Comparison of ENCODE assay signal across 8 cellular contexts in genomic region chr20:47784599-47785320, GRCh38. TPM values are rescaled to one million over a fixed set of nuclear protein-coding genes. Genes with fewer than 3 reads are reported as not detected.
A peak's percentile ranks its signal among the peaks of the same experiment; 100 is the strongest.
DNase-seq lines count a peak whose midpoint lies in the region; ATAC-seq and TF ChIP-seq lines count a peak whose summit lies in the region.

No MANE protein-coding gene starts in this region.

- H3K4me1 ChIP-seq in BLaER1 (peaks cover 18% of the 10 kb centered on the region), breast epithelium (peaks cover 6 to 7% of the 10 kb centered on the region in 2 donors), stomach smooth muscle (ENCODE audit: control insufficient read depth, insufficient read depth, low read length) (peaks cover 32% of the 10 kb centered on the region)

- peaks cover 75% of the 10 kb centered on the region for H3K27me3 ChIP-seq in BLaER1
- H3K27me3 ChIP-seq in breast epithelium = no peaks in the 10 kb centered on the region
- no peaks in the 10 kb centered on the region for H3K27me3 ChIP-seq in stomach smooth muscle (ENCODE audit: control insufficient read depth in 1 of 2, insufficient read depth in 2 of 2, low read length in 2 of 2)

- no peak overlapping the region for H3K27ac ChIP-seq in BLaER1
- peak overlapping the region; percentile 48 to 93 for H3K27ac ChIP-seq in breast epithelium
- H3K27ac ChIP-seq in stomach smooth muscle (ENCODE audit: low read length) = peak overlapping the region; percentile 18

- no peak overlapping the region for H3K9ac ChIP-seq in BLaER1
- H3K9ac ChIP-seq in stomach smooth muscle (ENCODE audit: low read length in 2 of 2) = peak overlapping the region; percentile 65 to 69

- H3K36me3 ChIP-seq in BLaER1 (no peaks in the 10 kb centered on the region), breast epithelium (no peaks in the 10 kb centered on the region), stomach smooth muscle (ENCODE audit: control insufficient read depth in 2 of 2, insufficient read depth in 2 of 2, low read length in 2 of 2) (no peaks in the 10 kb centered on the region)

- DNase-seq in HuH-7 (ENCODE audit: low spot score) (peak; percentile 45), breast epithelium (ENCODE audit: low spot score in 2 of 2) (no peak), kidney tubule cell (ENCODE audit: low spot score) (peak; percentile 67), NCI-H69 (lab: John Stamatoyannopoulos, UW) (no peak), COLO829 (ENCODE audit: low spot score) (no peak)

- no peak for ATAC-seq in HG03095 (IDR thresholded peaks at IDR 0.05; ENCODE audit: unreplicated experiment)

- H3K4me3 ChIP-seq in BLaER1 = peak overlapping the region; percentile 61
- H3K4me3 ChIP-seq in breast epithelium = peak overlapping the region; percentile 49 to 81 (median 56)
- H3K4me3 ChIP-seq in stomach smooth muscle (ENCODE audit: low read length in 2 of 2) = peak overlapping the region; percentile 68 to 83

- H4K20me1 ChIP-seq in BLaER1 = peaks cover 43% of the 10 kb centered on the region

- intact Hi-C loops in breast epithelium (cut with DNase I; ENCODE audit: low total_unique reads) = no loop called here

- peak overlapping the region; percentile 87 for H3K4me2 ChIP-seq in BLaER1

- no peak for TF ChIP-seq POLR2A in breast epithelium (IDR thresholded peaks at IDR 0.05)

- TF ChIP-seq CTCF in breast epithelium (IDR thresholded peaks at IDR 0.05) = peak; percentile 18 to 50 (median 28)

- H3K9me3 ChIP-seq in BLaER1 (no peaks in the 10 kb centered on the region), breast epithelium (no peaks in the 10 kb centered on the region), stomach smooth muscle (ENCODE audit: control insufficient read depth in 2 of 2, low read length in 2 of 2) (no peaks in the 10 kb centered on the region)

RNA-seq across cellular contexts. Expression of gene SULF2, which starts 0.5 kb away (rescaled TPM):
- 10 to 100 TPM; 36.3 to 62.5 (median 58.0) TPM for total RNA-seq in breast epithelium

Comparison
In these comparisons a context has a peak if more than half of its experiments do, and no peak if none do; other contexts are left out.
1. DNase-seq: peak in HuH-7 (single experiment) and kidney tubule cell (single experiment); none in breast epithelium (0 of 2), NCI-H69 (single experiment) and COLO829 (single experiment).
2. Peak in every context shown above with its lines, with median percentiles within 50 percentile points of each other: H3K4me3 ChIP-seq.